In genomic region chr7:148747274-148747673, GRCh38 we compare ENCODE assay signal across 12 cellular contexts. TPM values are rescaled to one million over a fixed set of nuclear protein-coding genes. Genes with fewer than 3 reads are reported as not detected.
DNase-seq lines count a peak whose midpoint lies in the region; ATAC-seq and TF ChIP-seq lines count a peak whose summit lies in the region.
"Had no signal": no experiment of that assay in that cellular context is flagged by ENCODE, and none has a peak within 500 bp of the region (broad histone marks: within the 10 kb centered on the region; RNA-seq: fewer than 3 reads in every experiment).

No MANE protein-coding gene starts in this region.

- peaks cover 3% of the 10 kb centered on the region for H3K9me3 Mint-ChIP-seq in memory B cell
- H3K9me3 Mint-ChIP-seq in T-helper 2 cell treated with Interferon-gamma antibody and Interleukin-4, amounts not matched to agents 5 μg/mL and 100 μg/mL, for 36 hours = peaks cover 10% of the 10 kb centered on the region

- peaks cover 28% of the 10 kb centered on the region for H3K36me3 Mint-ChIP-seq in memory B cell
- H3K36me3 Mint-ChIP-seq in T-helper 2 cell treated with Interferon-gamma antibody and Interleukin-4, amounts not matched to agents 5 μg/mL and 100 μg/mL, for 36 hours (ENCODE audit: low read depth) = peaks cover 51% of the 10 kb centered on the region

- no peak overlapping the region for H3K4me3 Mint-ChIP-seq in memory B cell
- H3K4me3 Mint-ChIP-seq in T-helper 2 cell treated with Interferon-gamma antibody and Interleukin-4, amounts not matched to agents 5 μg/mL and 100 μg/mL, for 36 hours = no peak overlapping the region
- H3K4me3 Mint-ChIP-seq: stimulated activated naive CD8-positive, alpha-beta T cell treated with anti-CD3 and anti-CD28 coated beads, Interleukin-15, amount 100 ng/mL, for 72 hours had no signal

- no peaks in the 10 kb centered on the region for H3K27me3 Mint-ChIP-seq in memory B cell
- no peaks in the 10 kb centered on the region for H3K27me3 Mint-ChIP-seq in T-helper 2 cell treated with Interferon-gamma antibody and Interleukin-4, amounts not matched to agents 5 μg/mL and 100 μg/mL, for 36 hours (ENCODE audit: low read depth)
- H3K27me3 Mint-ChIP-seq: stimulated activated naive CD8-positive, alpha-beta T cell treated with anti-CD3 and anti-CD28 coated beads, Interleukin-15, amount 100 ng/mL, for 72 hours had no signal

- H3K4me3 ChIP-seq in GM12865 (ENCODE audit: low read depth, low read length) (no peak overlapping the region), WERI-Rb-1 (ENCODE audit: low read depth, low read length) (no peak overlapping the region)
- H3K4me3 ChIP-seq in Jurkat, Clone E6-1 (ENCODE audit: low read length) = no peak overlapping the region

- peaks cover 20% of the 10 kb centered on the region for H3K36me3 ChIP-seq in WERI-Rb-1

- no peak overlapping the region; the same call in 1 of the 2 replicates for H3K27ac ChIP-seq in WERI-Rb-1
- H3K27ac ChIP-seq: HL-60 had no signal

- DNase-seq in GM12865 (ENCODE audit: low read depth) (peak; percentile 12), WERI-Rb-1 (peak; percentile 29), memory B cell (ENCODE audit: low spot score in 2 of 2) (no peak), superior temporal gyrus (ENCODE audit: extremely low spot score) (no peak)
- DNase-seq in Jurkat, Clone E6-1 (ENCODE audit: low read depth, low spot score) = peak; percentile 37
- no peak for DNase-seq in T-helper 2 cell treated with Interferon-gamma antibody and Interleukin-4, amounts not matched to agents 5 μg/mL and 100 μg/mL, for 36 hours (ENCODE audit: low spot score)
- DNase-seq: anterior cingulate cortex; NCI-H345; stimulated activated naive CD8-positive, alpha-beta T cell treated with anti-CD3 and anti-CD28 coated beads, Interleukin-15, amount 100 ng/mL, for 72 hours had no signal

- no peaks in the 10 kb centered on the region for H3K9me3 ChIP-seq in WERI-Rb-1 (ENCODE audit: severe bottlenecking)

- no peak overlapping the region for H3K27ac Mint-ChIP-seq in memory B cell
- H3K27ac Mint-ChIP-seq in T-helper 2 cell treated with Interferon-gamma antibody and Interleukin-4, amounts not matched to agents 5 μg/mL and 100 μg/mL, for 36 hours = no peak overlapping the region

- TF ChIP-seq CTCF in GM12865 (IDR thresholded peaks at IDR 0.05; ENCODE audit: insufficient read depth, low read depth, low read length, missing control alignments) = no peak
- TF ChIP-seq CTCF in WERI-Rb-1 (IDR thresholded peaks at IDR 0.05; ENCODE audit: low read depth, low read length) = 0 out of 2 replicates have a peak, but pooled peaks have one; percentile 8

- no peaks in the 10 kb centered on the region for H3K27me3 ChIP-seq in WERI-Rb-1 (ENCODE audit: insufficient read depth, low read depth, severe bottlenecking)

- ATAC-seq in memory B cell (ENCODE audit: low read depth) (peak; percentile 64), HG02973 (IDR thresholded peaks at IDR 0.05; ENCODE audit: unreplicated experiment) (no peak), GM21360 (IDR thresholded peaks at IDR 0.05; ENCODE audit: unreplicated experiment) (no peak)
- ATAC-seq: stimulated activated naive CD8-positive, alpha-beta T cell treated with anti-CD3 and anti-CD28 coated beads, Interleukin-15, amount 100 ng/mL, for 72 hours had no signal

- H3K4me1 Mint-ChIP-seq in memory B cell = peaks cover 7% of the 10 kb centered on the region
- peaks cover 11% of the 10 kb centered on the region for H3K4me1 Mint-ChIP-seq in T-helper 2 cell treated with Interferon-gamma antibody and Interleukin-4, amounts not matched to agents 5 μg/mL and 100 μg/mL, for 36 hours (ENCODE audit: low read depth)

RNA-seq across cellular contexts. Expression of gene CUL1, which starts 48.6 kb away (rescaled TPM):
- 36.1 TPM for polyA plus RNA-seq in Jurkat, Clone E6-1 (2012; ENCODE audit: insufficient read depth, insufficient read length)

Comparison
In these comparisons a context has a peak if more than half of its experiments do, and no peak if none do; other contexts are left out.
1. DNase-seq: peak in GM12865 (single experiment), Jurkat, Clone E6-1 (single experiment) and WERI-Rb-1 (single experiment); none in memory B cell (0 of 2), superior temporal gyrus (single experiment) and T-helper 2 cell treated with Interferon-gamma antibody and Interleukin-4, amounts not matched to agents 5 μg/mL and 100 μg/mL, for 36 hours (single experiment).